In the genomic region with DNA sequence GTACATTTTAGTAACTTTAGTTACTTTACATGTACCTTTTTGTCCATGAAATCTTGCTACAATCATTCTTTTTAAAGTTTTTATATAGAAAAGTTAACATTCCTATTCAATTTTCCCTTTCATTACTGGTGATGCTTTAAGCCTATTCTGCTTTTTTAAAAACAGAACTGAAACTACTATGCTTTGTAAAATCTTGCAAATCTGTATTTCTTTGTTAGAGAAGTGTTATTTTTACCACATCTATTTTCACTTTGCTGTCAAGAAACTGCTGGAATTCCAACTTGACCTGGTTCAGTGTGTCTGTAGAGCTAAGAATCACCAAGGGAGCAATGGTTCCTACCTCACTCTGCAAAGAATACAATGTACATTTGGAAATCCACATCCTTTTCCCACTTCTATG, we compare ENCODE assay signal across 22 cellular contexts. TPM values are rescaled to one million over a fixed set of nuclear protein-coding genes. Genes with fewer than 3 reads are reported as not detected.
DNase-seq lines count a peak whose midpoint lies in the region; ATAC-seq lines count a peak whose summit lies in the region.
"Had no signal": no experiment of that assay in that cellular context is flagged by ENCODE, and none has a peak within 500 bp of the region (broad histone marks: within the 10 kb centered on the region; RNA-seq: fewer than 3 reads in every experiment).

No MANE protein-coding gene starts in this region.

- peaks cover 20% of the 10 kb centered on the region for H3K9me3 ChIP-seq in SJCRH30 (replicated peaks)
- H3K9me3 ChIP-seq: sigmoid colon had no signal

- H3K4me3 ChIP-seq in SJCRH30, result no peak overlapping the region
- H3K4me3 ChIP-seq: heart right ventricle, K562, sigmoid colon had no signal

- DNase-seq in RPMI8226 (peak; percentile 49), NCI-H345 (lab: John Stamatoyannopoulos, UW) (no peak), SJCRH30 (no peak), sciatic nerve (ENCODE audit: low spot score) (no peak)
- DNase-seq: activated CD4-positive, alpha-beta T cell treated with anti-CD3 and anti-CD28 coated beads, Interleukin-2, amount 50 U/mL, for 4 hours; activated CD4-positive, CD25-positive, alpha-beta regulatory T cell; activated naive CD4-positive, alpha-beta T cell treated with anti-CD3 and anti-CD28 coated beads, Interleukin-2, amount 10 ng/mL, durations not matched to agents 7 days and 5 days; amniotic stem cell; effector memory CD4-positive, alpha-beta T cell; erythroblast; foreskin fibroblast; heart right ventricle; NCI-H146; NCI-H2171; NCI-H69; sigmoid colon; stimulated activated naive CD8-positive, alpha-beta T cell treated with anti-CD3 and anti-CD28 coated beads, Interleukin-15, Interleukin-2, amounts not matched to agents 100 U/mL and 50 U/mL, for 24 hours had no signal

- 0 out of 2 replicates have a peak, but pooled peaks cover 3% of the 10 kb centered on the region for H3K4me1 ChIP-seq in SJCRH30
- H3K4me1 ChIP-seq: heart right ventricle, sigmoid colon had no signal

- ATAC-seq in GM18502 (IDR thresholded peaks at IDR 0.05; ENCODE audit: poor library complexity, unreplicated experiment) (peak; percentile 78), GM21515 (IDR thresholded peaks at IDR 0.05; ENCODE audit: unreplicated experiment) (peak; percentile 48), HG03135 (IDR thresholded peaks at IDR 0.05; ENCODE audit: unreplicated experiment) (peak; percentile 55), GM21619 (IDR thresholded peaks at IDR 0.05; ENCODE audit: unreplicated experiment) (no peak), sciatic nerve (no peak)
- ATAC-seq: heart right ventricle; K562; stimulated activated naive CD8-positive, alpha-beta T cell treated with anti-CD3 and anti-CD28 coated beads, Interleukin-15, Interleukin-2, amounts not matched to agents 100 U/mL and 50 U/mL, for 24 hours had no signal

- no peak overlapping the region for H3K27ac ChIP-seq in SJCRH30
- H3K27ac ChIP-seq: heart right ventricle, sigmoid colon had no signal

- no peaks in the 10 kb centered on the region for H3K27me3 ChIP-seq in SJCRH30
- H3K27me3 ChIP-seq: heart right ventricle, sigmoid colon had no signal

- H3K36me3 ChIP-seq in SJCRH30, result no peaks in the 10 kb centered on the region
- H3K36me3 ChIP-seq: heart right ventricle, sigmoid colon had no signal

- intact Hi-C loops in sciatic nerve (cut with DNase I), result no loop called here

RNA-seq across cellular contexts. Expression of gene SAMD5, which starts 21.8 kb away (rescaled TPM):
- total RNA-seq in SJCRH30 (2014; rRNA removed; shearing (Covaris generic)), result 11.6 and 12.2 TPM in 2 replicates
- total RNA-seq in sciatic nerve, result 4.5 TPM

Comparison
In these comparisons a context has a peak if more than half of its experiments do, and no peak if none do; other contexts are left out.
1. ATAC-seq: peak in GM18502 (single experiment), GM21515 (single experiment) and HG03135 (single experiment); none in GM21619 (single experiment) and sciatic nerve (single experiment).